8 cellular contexts compared by ENCODE assay signal in the genomic region with DNA sequence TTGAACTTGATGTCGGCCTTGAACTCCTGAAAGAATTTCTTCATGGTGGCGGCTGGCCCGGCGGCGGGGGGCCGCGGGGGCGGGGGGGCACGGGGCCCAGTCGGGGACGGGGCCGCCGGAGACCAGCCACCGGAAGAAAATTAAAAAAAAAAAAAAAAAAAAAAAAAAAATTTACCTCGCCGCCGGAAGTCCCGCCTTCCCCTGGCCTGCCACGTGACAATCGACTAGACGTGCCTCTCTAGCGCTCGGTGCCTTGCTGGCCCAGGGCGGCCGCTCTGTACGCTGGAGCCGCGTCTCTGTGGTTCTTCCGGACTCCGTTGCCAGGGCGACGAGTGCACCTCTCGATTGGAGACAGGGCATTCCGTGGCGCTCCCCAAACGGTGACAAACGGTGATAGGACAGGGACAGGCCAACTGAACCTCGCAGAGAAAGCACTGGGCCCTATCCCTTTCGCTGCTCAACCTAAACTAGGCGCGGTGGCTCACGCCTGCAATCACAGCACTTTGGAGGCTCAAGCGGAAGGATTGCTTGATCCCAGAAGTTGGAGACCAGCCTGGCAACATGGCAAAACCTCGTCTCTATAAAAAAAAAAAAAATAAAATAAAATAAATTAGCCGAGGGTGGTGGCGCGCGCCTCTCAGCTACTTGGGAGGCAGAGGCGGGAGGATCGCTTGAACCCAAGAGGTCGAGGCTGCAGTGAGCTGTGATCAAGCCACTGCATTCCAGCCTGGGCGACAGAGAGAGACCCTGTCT. TPM values are rescaled to one million over a fixed set of nuclear protein-coding genes. Genes with fewer than 3 reads are reported as not detected.
DNase-seq lines count a peak whose midpoint lies in the region; FAIRE-seq and TF ChIP-seq lines count a peak whose summit lies in the region.

A gene with protein sequence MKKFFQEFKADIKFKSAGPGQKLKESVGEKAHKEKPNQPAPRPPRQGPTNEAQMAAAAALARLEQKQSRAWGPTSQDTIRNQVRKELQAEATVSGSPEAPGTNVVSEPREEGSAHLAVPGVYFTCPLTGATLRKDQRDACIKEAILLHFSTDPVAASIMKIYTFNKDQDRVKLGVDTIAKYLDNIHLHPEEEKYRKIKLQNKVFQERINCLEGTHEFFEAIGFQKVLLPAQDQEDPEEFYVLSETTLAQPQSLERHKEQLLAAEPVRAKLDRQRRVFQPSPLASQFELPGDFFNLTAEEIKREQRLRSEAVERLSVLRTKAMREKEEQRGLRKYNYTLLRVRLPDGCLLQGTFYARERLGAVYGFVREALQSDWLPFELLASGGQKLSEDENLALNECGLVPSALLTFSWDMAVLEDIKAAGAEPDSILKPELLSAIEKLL (minus strand): TSS at position 141 of the 753 bp plus-strand sequence. CDS start 97 bp downstream, at position 44.

- peak within 1 kb of the TSS; percentile 84 to 94 for H3K4me3 ChIP-seq in neuronal stem cell (ENCODE audit: low read length in 2 of 2)

- H3K27me3 ChIP-seq in neuronal stem cell (ENCODE audit: control insufficient read depth in 3 of 3, insufficient read depth in 3 of 3, low read depth in 1 of 3, low read length in 3 of 3) = no peaks in the 10 kb centered on the region

- no peaks in the 10 kb centered on the region for H3K9me3 ChIP-seq in neuronal stem cell (replicated peaks in 1 of 2; ENCODE audit: control insufficient read depth in 2 of 2, insufficient read depth in 1 of 2, low read depth in 1 of 2, low read length in 2 of 2)

- H4K8ac ChIP-seq in neuronal stem cell (ENCODE audit: low read depth, low read length) = peak within 1 kb of the TSS; percentile 30

- H3K18ac ChIP-seq in neuronal stem cell (ENCODE audit: low read length) = peak within 1 kb of the TSS; percentile 99

- no CpG with 5 or more reads among the region's 52 CpGs for WGBS in neuronal stem cell (ENCODE audit: extremely low coverage in 2 of 2, insufficient read length in 2 of 2, insufficient replicate concordance in 1 of 2), 2 donors

- in situ Hi-C loops in G401 (cut with HindIII; ENCODE audit: low sequenced_read_pairs) (no loop called here), SK-MEL-5 (cut with HindIII; ENCODE audit: low pct_unique_long_range_greater_than_20kb, low sequenced_read_pairs) (no loop called here)

- FAIRE-seq in frontal cortex (lab: Jason Lieb, UNC) = peak; percentile 55

- peaks cover 3 to 17% of the 10 kb centered on the region in 2 donors for H3K36me3 ChIP-seq in neuronal stem cell (replicated peaks in 1 of 2; ENCODE audit: control insufficient read depth in 2 of 2, insufficient read depth in 2 of 2, low read length in 2 of 2)

- H3K4me1 ChIP-seq in neuronal stem cell (ENCODE audit: control insufficient read depth in 2 of 2, insufficient read depth in 1 of 2, low read depth in 1 of 2, low read length in 2 of 2) = peaks cover 8 to 15% of the 10 kb centered on the region in 2 donors

- H3K14ac ChIP-seq in neuronal stem cell (ENCODE audit: low read length) = no peak within 1 kb of the TSS

- H3K79me1 ChIP-seq in neuronal stem cell (ENCODE audit: low read depth, low read length) = peaks cover 1% of the 10 kb centered on the region

- no peak within 1 kb of the TSS for H2BK12ac ChIP-seq in neuronal stem cell (ENCODE audit: low read length)

- H2AK5ac ChIP-seq in neuronal stem cell (ENCODE audit: low read depth, low read length) = peak within 1 kb of the TSS; percentile 85

- H3K23ac ChIP-seq in neuronal stem cell (ENCODE audit: low read depth, low read length, poor library complexity) = peak within 1 kb of the TSS; percentile 47

- H4K91ac ChIP-seq in neuronal stem cell (ENCODE audit: low read depth, low read length, poor library complexity) = no peak within 1 kb of the TSS

- H2BK5ac ChIP-seq in neuronal stem cell (ENCODE audit: low read length) = peak within 1 kb of the TSS; percentile 82

- no peak within 1 kb of the TSS for H2BK120ac ChIP-seq in neuronal stem cell (ENCODE audit: low read depth, low read length)

- peak; percentile 100 for DNase-seq in G401 (ENCODE audit: low spot score)
- DNase-seq in HEK293T (ENCODE audit: extremely low spot score) = peak; percentile 92
- peak; percentile 99 for DNase-seq in MV-4-11 (lab: John Stamatoyannopoulos, UW)
- peak; percentile 96 for DNase-seq in SK-MEL-5 (ENCODE audit: low read depth, low spot score)
- DNase-seq in activated naive CD4-positive, alpha-beta T cell treated with Interleukin-2 at 50 U/mL for 16 hours = peak; percentile 98
- peak; percentile 98 to 99 for DNase-seq in frontal cortex (ENCODE audit: low spot score in 2 of 2)
- DNase-seq in neuronal stem cell (ENCODE audit: low spot score) = peak; percentile 99

- no peak within 1 kb of the TSS for H2BK15ac ChIP-seq in neuronal stem cell (ENCODE audit: low read length)

- CTCF ChIA-PET in HEK293T (lab: Yijun Ruan, JAX) = no interaction called here

- peak within 1 kb of the TSS; percentile 74 for H3K4me2 ChIP-seq in neuronal stem cell (ENCODE audit: insufficient read depth, low read length, poor library complexity, severe bottlenecking)

- no peak within 1 kb of the TSS for H3K4ac ChIP-seq in neuronal stem cell (ENCODE audit: low read length)

- no peak for TF ChIP-seq CTCF in subcutaneous adipose tissue (IDR thresholded peaks at IDR 0.05; ENCODE audit: low read depth)

- peak within 1 kb of the TSS; percentile 84 for H2AFZ ChIP-seq in neuronal stem cell (ENCODE audit: low read length)

- H3K27ac ChIP-seq in neuronal stem cell (replicated peaks; ENCODE audit: low read length) = peak within 1 kb of the TSS; percentile 97

- H3K9ac ChIP-seq in neuronal stem cell (ENCODE audit: low read depth, low read length, poor library complexity) = peak within 1 kb of the TSS; percentile 90

- POLR2A ChIA-PET in HEK293T (lab: Yijun Ruan, JAX) = interaction anchor here (1.0 to 2.8 kb wide), 2 partner anchors 13 to 55 kb away, joined by 3 to 20 read pairs; a partner anchor contains a TSS

TF ChIP-seq in HEK293T, 16 proteins besides CTCF, POLR2A, EP300 and RAD21:
- peak; percentile 93 for TF ChIP-seq ZNF384 (IDR thresholded peaks at IDR 0.05)
- TF ChIP-seq FOXM1 (IDR thresholded peaks at IDR 0.05; ENCODE audit: borderline replicate concordance) = no peak

RNA-seq across cellular contexts. Expression of the gene that starts here (rescaled TPM):
- 59.6 and 72.8 TPM in 2 replicates for total RNA-seq in G401 (2014; rRNA removed; shearing (Covaris generic))
- 57.7 and 62.3 TPM in 2 replicates for total RNA-seq in SK-MEL-5 (2014; rRNA removed; shearing (Covaris generic))
- polyA plus RNA-seq in SK-MEL-5 (2015; cell fraction: cytosol; rRNA removed) = 81.8 and 119 TPM in 2 replicates
- polyA plus RNA-seq in SK-MEL-5 (2015; cell fraction: nucleus; rRNA removed) = 77.4 and 82.7 TPM in 2 replicates
- total RNA-seq in frontal cortex (91.3 TPM), subcutaneous adipose tissue (100 to 1,000 TPM in 2 of 4 donors, 10 to 100 TPM in 2; 85.0 to 149 (median 102) TPM)
- 28.2 TPM for polyA plus RNA-seq in neuronal stem cell (2013, experiment 1 of 2)
- 29.6 TPM for polyA plus RNA-seq in neuronal stem cell (2013, experiment 2 of 2)

Comparison
In these comparisons a context has a peak if more than half of its experiments do, and no peak if none do; other contexts are left out.
1. Peak in every context shown above with its lines: DNase-seq, H3K4me3 ChIP-seq and H3K27ac ChIP-seq.